8 cellular contexts compared by ENCODE assay signal in genomic region chr14:90518941-90519256, GRCh38.
DNase-seq lines count a peak whose midpoint lies in the region; ATAC-seq and TF ChIP-seq lines count a peak whose summit lies in the region.

No MANE protein-coding gene starts in this region.

- H3K36me3 ChIP-seq in WERI-Rb-1 = no peaks in the 10 kb centered on the region

- DNase-seq in GM19240 (ENCODE audit: insufficient read length, low spot score) = peak; percentile 36
- DNase-seq in WERI-Rb-1 = peak; percentile 52
- peak in 2 of 10 donors; percentile 41 to 45 for DNase-seq in dorsolateral prefrontal cortex
- peak; percentile 79 for DNase-seq in posterior vena cava (ENCODE audit: low spot score)
- DNase-seq in middle frontal gyrus (ENCODE audit: extremely low spot score, low spot score) = no peak
- no peak for DNase-seq in dedifferentiated amniotic fluid mesenchymal stem cell (ENCODE audit: extremely low spot score)

- TF ChIP-seq CTCF in 22Rv1 (IDR thresholded peaks at IDR 0.05) = peak; percentile 68
- peak; percentile 79 for TF ChIP-seq CTCF in WERI-Rb-1 (IDR thresholded peaks at IDR 0.05; ENCODE audit: low read depth, low read length)
- TF ChIP-seq CTCF in dorsolateral prefrontal cortex (IDR thresholded peaks at IDR 0.05 in 54 of 56, conservative IDR thresholded peaks at IDR 0.05 in 2 of 56; ENCODE audit: low read depth in 1 of 56, partially characterized antibody in 56 of 56) = peak in 50 of 56 donors; percentile 8 to 67 (median 41)

- no peak overlapping the region for H3K4me3 ChIP-seq in WERI-Rb-1 (ENCODE audit: low read depth, low read length)
- no peak overlapping the region for H3K4me3 ChIP-seq in dorsolateral prefrontal cortex

- ATAC-seq in GM21447 (IDR thresholded peaks at IDR 0.05; ENCODE audit: unreplicated experiment) = no peak

- peaks cover 3% of the 10 kb centered on the region for H3K9me3 ChIP-seq in WERI-Rb-1 (ENCODE audit: severe bottlenecking)

- intact Hi-C loops in dorsolateral prefrontal cortex (cut with DNase I) (loop anchor here in 1 of 2 donors (10.0 kb wide), 1 partner anchor 214 kb away; no protein-coding TSS in a partner anchor), posterior vena cava (cut with DNase I) (no loop called here)

- H3K27ac ChIP-seq in 22Rv1 = no peak overlapping the region
- no peak overlapping the region for H3K27ac ChIP-seq in WERI-Rb-1
- peak overlapping the region in 42 of 59 donors; percentile 18 to 100 (median 77) for H3K27ac ChIP-seq in dorsolateral prefrontal cortex

- H3K27me3 ChIP-seq in WERI-Rb-1 (ENCODE audit: insufficient read depth, low read depth, severe bottlenecking) = no peaks in the 10 kb centered on the region
- H3K27me3 ChIP-seq in dorsolateral prefrontal cortex = no peaks in the 10 kb centered on the region

Comparison
In these comparisons a context has a peak if more than half of its experiments do, and no peak if none do; other contexts are left out.
1. H3K27ac ChIP-seq: peak in dorsolateral prefrontal cortex (42 of 59); none in 22Rv1 (single experiment) and WERI-Rb-1 (single experiment).
2. DNase-seq: peak in GM19240 (single experiment), WERI-Rb-1 (single experiment) and posterior vena cava (single experiment); none in middle frontal gyrus (single experiment) and dedifferentiated amniotic fluid mesenchymal stem cell (single experiment).
3. Peak in every context shown above with its lines, with median percentiles within 50 percentile points of each other: CTCF ChIP-seq.